Comparison of ENCODE assay signal across 14 cellular contexts in the genomic region with DNA sequence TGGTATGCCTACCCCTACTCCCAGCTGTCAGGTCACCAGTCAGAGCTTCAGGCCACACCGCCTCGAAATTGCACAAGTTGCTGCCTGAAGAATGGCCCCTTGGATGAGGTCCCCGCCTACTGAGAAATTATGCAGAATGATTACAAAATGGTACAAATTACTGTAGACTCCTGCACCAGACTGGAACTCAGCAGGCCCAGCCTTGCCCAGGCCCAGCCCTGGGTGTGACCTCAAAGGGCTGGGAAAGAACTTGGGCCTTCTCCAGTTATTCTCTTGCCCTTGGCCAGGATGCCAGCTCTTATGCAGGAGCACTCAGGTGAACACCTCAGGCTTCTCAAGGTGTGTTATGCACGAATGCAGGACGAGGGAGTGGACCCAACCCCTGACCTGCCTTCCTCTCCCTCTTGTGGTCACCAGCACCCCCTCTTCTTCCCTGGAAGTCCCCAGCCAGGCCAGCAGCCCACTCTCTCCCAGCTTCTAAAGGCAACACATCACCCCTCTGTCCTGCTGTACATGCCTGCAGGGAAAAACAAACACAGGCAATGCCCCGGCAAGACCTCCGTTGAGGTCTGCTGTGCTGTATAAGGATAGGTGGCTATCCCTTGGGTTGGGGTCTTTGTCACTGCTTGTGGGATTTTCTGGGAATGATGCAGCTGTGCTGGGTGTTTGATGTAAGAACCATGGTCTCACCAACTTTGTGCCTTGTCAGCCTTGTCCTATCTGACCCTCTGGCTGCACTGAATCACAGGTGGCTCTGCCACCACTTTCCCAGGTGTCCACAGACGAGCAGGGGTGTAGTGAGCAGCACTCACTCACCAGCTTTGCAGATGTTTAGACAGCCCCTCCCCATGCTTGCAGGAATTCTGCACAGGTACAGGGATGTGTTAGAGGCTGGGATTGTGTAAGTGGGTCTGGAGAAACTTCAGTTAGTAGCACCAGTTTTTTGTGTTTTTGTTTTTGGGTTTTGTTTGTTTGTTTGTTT.
A peak's percentile ranks its signal among the peaks of the same experiment; 100 is the strongest.
DNase-seq lines count a peak whose midpoint lies in the region; ATAC-seq and TF ChIP-seq lines count a peak whose summit lies in the region.
"Had no signal": no experiment of that assay in that cellular context is flagged by ENCODE, and none has a peak within 500 bp of the region (broad histone marks: within the 10 kb centered on the region; RNA-seq: fewer than 3 reads in every experiment).

No MANE protein-coding gene starts in this region.

- H3K4me3 ChIP-seq in cardiac muscle cell: no peak overlapping the region

- DNase-seq in HPDE6-E6E7 (ENCODE audit: extremely low spot score) (peak; percentile 98), T-helper 17 cell (no peak), cardiac muscle cell (ENCODE audit: low read depth in 1 of 2, low spot score in 1 of 2) (no peak), progenitor cell of endocrine pancreas (ENCODE audit: low spot score, unreplicated experiment) (no peak), hippocampal formation (lab: John Stamatoyannopoulos, UW) (no peak), NCI-H187 (lab: John Stamatoyannopoulos, UW) (no peak), NCI-H2081 treated with DMSO at 0.1 percent for 48 hours (lab: John Stamatoyannopoulos, UW) (no peak)
- DNase-seq: activated CD4-positive, alpha-beta T cell treated with anti-CD3 and anti-CD28 coated beads for 36 hours; activated T-cell treated with anti-CD3 and anti-CD28 coated beads, Interleukin-2, amount 50 U/mL, for 72 hours; aorta; DMS53; NCI-H2029 had no signal

- ATAC-seq in T-helper 17 cell (no peak), GM21390 (IDR thresholded peaks at IDR 0.05; ENCODE audit: unreplicated experiment) (no peak)
- ATAC-seq: activated CD4-positive, alpha-beta T cell treated with anti-CD3 and anti-CD28 coated beads for 36 hours; activated T-cell treated with anti-CD3 and anti-CD28 coated beads, Interleukin-2, amount 50 U/mL, for 72 hours had no signal

- H3K4me3 Mint-ChIP-seq in T-helper 17 cell (no peak overlapping the region), progenitor cell of endocrine pancreas (ENCODE audit: low read depth) (no peak overlapping the region)
- H3K4me3 Mint-ChIP-seq: activated CD4-positive, alpha-beta T cell treated with anti-CD3 and anti-CD28 coated beads for 36 hours; activated T-cell treated with anti-CD3 and anti-CD28 coated beads, Interleukin-2, amount 50 U/mL, for 72 hours had no signal

- H3K36me3 Mint-ChIP-seq in T-helper 17 cell (ENCODE audit: low read depth) (no peaks in the 10 kb centered on the region), progenitor cell of endocrine pancreas (ENCODE audit: insufficient read depth) (no peaks in the 10 kb centered on the region)

- no peaks in the 10 kb centered on the region for H3K27me3 ChIP-seq in cardiac muscle cell
- H3K27me3 ChIP-seq: neutrophil had no signal

- H3K36me3 ChIP-seq in cardiac muscle cell: no peaks in the 10 kb centered on the region
- H3K36me3 ChIP-seq: neutrophil had no signal

- H3K9me3 Mint-ChIP-seq in progenitor cell of endocrine pancreas (ENCODE audit: low read depth): no peaks in the 10 kb centered on the region
- H3K9me3 Mint-ChIP-seq: activated T-cell treated with anti-CD3 and anti-CD28 coated beads, Interleukin-2, amount 50 U/mL, for 72 hours had no signal

- TF ChIP-seq CTCF in cardiac muscle cell (IDR thresholded peaks at IDR 0.05; ENCODE audit: low read depth, low read length): no peak
- TF ChIP-seq CTCF in progenitor cell of endocrine pancreas (IDR thresholded peaks at IDR 0.05; ENCODE audit: unreplicated experiment): no peak

- H3K9me3 ChIP-seq in T-helper 17 cell (ENCODE audit: control insufficient read depth, low read length, poor library complexity, severe bottlenecking) (no peaks in the 10 kb centered on the region), cardiac muscle cell (ENCODE audit: low read depth) (no peaks in the 10 kb centered on the region)
- H3K9me3 ChIP-seq: neutrophil had no signal

- H3K27ac Mint-ChIP-seq in T-helper 17 cell: peak overlapping the region; percentile 41
- H3K27ac Mint-ChIP-seq in progenitor cell of endocrine pancreas: peak overlapping the region; percentile 62
- H3K27ac Mint-ChIP-seq: activated CD4-positive, alpha-beta T cell treated with anti-CD3 and anti-CD28 coated beads for 36 hours; activated T-cell treated with anti-CD3 and anti-CD28 coated beads, Interleukin-2, amount 50 U/mL, for 72 hours had no signal

- peak overlapping the region; percentile 19 for H3K27ac ChIP-seq in cardiac muscle cell
- H3K27ac ChIP-seq: neutrophil had no signal

- H3K4me1 ChIP-seq in cardiac muscle cell (ENCODE audit: low read depth): peaks cover 23% of the 10 kb centered on the region

- peaks cover 28% of the 10 kb centered on the region for H3K27me3 Mint-ChIP-seq in T-helper 17 cell
- H3K27me3 Mint-ChIP-seq in progenitor cell of endocrine pancreas: no peaks in the 10 kb centered on the region

- H3K4me1 Mint-ChIP-seq in T-helper 17 cell: no peaks in the 10 kb centered on the region
- peaks cover 6% of the 10 kb centered on the region for H3K4me1 Mint-ChIP-seq in progenitor cell of endocrine pancreas (ENCODE audit: low read depth)
- H3K4me1 Mint-ChIP-seq: activated CD4-positive, alpha-beta T cell treated with anti-CD3 and anti-CD28 coated beads for 36 hours had no signal
